In the genomic region with DNA sequence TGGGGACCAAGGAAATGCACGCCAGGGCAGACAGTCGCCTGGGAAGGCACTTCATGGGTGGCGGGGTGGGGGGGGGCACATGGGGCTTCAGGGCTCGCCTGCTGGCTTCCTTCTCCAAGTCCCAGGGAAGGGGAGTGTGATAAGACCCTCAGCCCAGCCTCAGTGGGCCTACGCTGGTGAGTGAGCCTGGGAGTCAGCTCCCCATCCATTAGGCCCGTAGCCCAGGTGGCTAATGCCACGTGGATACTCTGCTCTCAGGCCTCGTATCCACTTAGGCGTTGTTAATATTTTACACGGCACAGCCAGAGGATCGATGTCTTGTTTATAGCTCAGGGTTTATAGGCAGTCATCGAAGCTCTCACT, we compare ENCODE assay signal across 16 cellular contexts. TPM values are rescaled to one million over a fixed set of nuclear protein-coding genes. Genes with fewer than 3 reads are reported as not detected.
DNase-seq lines count a peak whose midpoint lies in the region; ATAC-seq and TF ChIP-seq lines count a peak whose summit lies in the region.
"Had no signal": no experiment of that assay in that cellular context is flagged by ENCODE, and none has a peak within 500 bp of the region (broad histone marks: within the 10 kb centered on the region; RNA-seq: fewer than 3 reads in every experiment).

No MANE protein-coding gene starts in this region.

- H3K27me3 Mint-ChIP-seq in endodermal cell (ENCODE audit: insufficient read depth), result peaks cover 75% of the 10 kb centered on the region

- H3K36me3 Mint-ChIP-seq in endodermal cell (ENCODE audit: low read depth), result no peaks in the 10 kb centered on the region

- H3K4me1 Mint-ChIP-seq in endodermal cell, result no peaks in the 10 kb centered on the region

- H3K9me3 ChIP-seq in heart left ventricle, result no peaks in the 10 kb centered on the region
- H3K9me3 ChIP-seq in endodermal cell (ENCODE audit: control insufficient read depth, low read length), result no peaks in the 10 kb centered on the region
- no peaks in the 10 kb centered on the region for H3K9me3 ChIP-seq in tibial artery
- H3K9me3 ChIP-seq: BE2C had no signal

- intact Hi-C loops in cardiac septum (cut with DNase I), result no loop called here
- intact Hi-C loops in heart left ventricle (cut with DNase I), result loop anchor here in 2 of 10 donors (2.0 kb wide), 1 partner anchor 59 kb away; a partner anchor contains a TSS
- intact Hi-C loops in tibial artery (cut with DNase I; ENCODE audit: low total_unique reads), result no loop called here

- DNase-seq in cardiac septum (ENCODE audit: low spot score) (peak; percentile 50), heart left ventricle (no peak), endodermal cell (peak; percentile 13), mesenteric fat pad (ENCODE audit: low spot score) (peak; percentile 76), tibial artery (peak; percentile 16 to 53), retina (no peak)
- no peak for DNase-seq in central memory CD4-positive, alpha-beta T cell
- DNase-seq: BE2C, DMS79, Kasumi-1, NCI-H187, NCI-H2107, NCI-H446 treated with DMSO at 0.1 percent for 48 hours, NCI-H526 treated with DMSO at 0.1 percent for 48 hours, OCI-M1, SIG-M5 had no signal

- 84 to 93% (median 84%) methylated on average over 11 to 12 of the region's 12 CpGs for WGBS in heart left ventricle, 4 donors
- 81 to 82% methylated on average over 5 to 12 of the region's 12 CpGs for WGBS in endodermal cell (ENCODE audit: insufficient coverage in 1 of 2, insufficient read length in 1 of 2), 2 experiments

- H3K4me3 Mint-ChIP-seq in endodermal cell, result no peak overlapping the region

- no peak overlapping the region for H3K27ac ChIP-seq in heart left ventricle
- H3K27ac ChIP-seq in endodermal cell (ENCODE audit: low read depth, low read length), result no peak overlapping the region
- no peak overlapping the region for H3K27ac ChIP-seq in tibial artery

- TF ChIP-seq POLR2A in heart left ventricle (IDR thresholded peaks at IDR 0.05), result no peak

- no peak for ATAC-seq in heart left ventricle

- no peak overlapping the region for H3K27ac Mint-ChIP-seq in endodermal cell

- H3K27me3 ChIP-seq in heart left ventricle, result peaks cover 0 to 34% (median 5%) of the 10 kb centered on the region in 9 donors
- peaks cover 80% of the 10 kb centered on the region for H3K27me3 ChIP-seq in endodermal cell (ENCODE audit: control insufficient read depth, insufficient read depth, low read length, poor library complexity, severe bottlenecking)
- H3K27me3 ChIP-seq in tibial artery, result peaks cover 0 to 7% of the 10 kb centered on the region in 2 donors

- H3K36me3 ChIP-seq in heart left ventricle (no peaks in the 10 kb centered on the region), endodermal cell (ENCODE audit: control insufficient read depth, insufficient read depth, low read length) (no peaks in the 10 kb centered on the region), tibial artery (no peaks in the 10 kb centered on the region)
- H3K36me3 ChIP-seq: BE2C had no signal

- H3K4me1 ChIP-seq in heart left ventricle (peaks cover 0 to 31% (median 9%) of the 10 kb centered on the region in 12 donors), endodermal cell (ENCODE audit: control insufficient read depth, insufficient read depth, low read length) (no peaks in the 10 kb centered on the region), tibial artery (peaks cover 0 to 18% (median 14%) of the 10 kb centered on the region in 4 donors)
- H3K4me1 ChIP-seq: BE2C had no signal

- TF ChIP-seq CTCF in heart left ventricle (IDR thresholded peaks at IDR 0.05), result no peak
- TF ChIP-seq CTCF in endodermal cell (conservative IDR thresholded peaks at IDR 0.05), result no peak
- TF ChIP-seq CTCF in tibial artery (IDR thresholded peaks at IDR 0.05), result no peak

- H3K4me3 ChIP-seq in heart left ventricle, result no peak overlapping the region
- H3K4me3 ChIP-seq in endodermal cell (ENCODE audit: low read length), result no peak overlapping the region
- no peak overlapping the region for H3K4me3 ChIP-seq in tibial artery

- no peak overlapping the region for H3K9ac ChIP-seq in endodermal cell (ENCODE audit: extremely low read depth, low read length, poor library complexity, severe bottlenecking)

- no peaks in the 10 kb centered on the region for H3K9me3 Mint-ChIP-seq in endodermal cell

RNA-seq across cellular contexts. Expression of a gene that starts 47.0 kb away (rescaled TPM):
- 6.5 TPM for total RNA-seq in cardiac septum
- total RNA-seq in heart left ventricle, result 1 to 10 TPM; 2.7 to 8.3 (median 4.0) TPM
- 1 to 10 TPM; 2.7 to 4.3 TPM for polyA plus RNA-seq in heart left ventricle
- total RNA-seq in endodermal cell, result 1 to 10 TPM in 1 of 2 donors, under 1 TPM in 1; 0.26 to 1.3 TPM
- 5.0 TPM for polyA plus RNA-seq in endodermal cell (2013, experiment 1 of 2)
- 4.1 TPM for polyA plus RNA-seq in endodermal cell (2013, experiment 2 of 2)
- 3.8 TPM for total RNA-seq in mesenteric fat pad

RNA-seq across cellular contexts. Expression of a gene that starts 58.3 kb away (rescaled TPM):
- total RNA-seq in cardiac septum (28.8 TPM), heart left ventricle (10 to 100 TPM; 26.2 to 51.7 (median 34.6) TPM), endodermal cell (10 to 100 TPM; 45.2 to 49.4 TPM), mesenteric fat pad (18.5 TPM)
- 10 to 100 TPM; 31.5 to 37.6 TPM for polyA plus RNA-seq in heart left ventricle
- 38.3 TPM for polyA plus RNA-seq in endodermal cell (2013, experiment 1 of 2)
- polyA plus RNA-seq in endodermal cell (2013, experiment 2 of 2), result 31.3 TPM

Comparison
In these comparisons a context has a peak if more than half of its experiments do, and no peak if none do; other contexts are left out.
1. DNase-seq: peak in cardiac septum (single experiment), endodermal cell (single experiment), mesenteric fat pad (single experiment) and tibial artery (2 of 2); none in heart left ventricle (0 of 5), central memory CD4-positive, alpha-beta T cell (single experiment) and retina (single experiment).